28 cellular contexts compared by ENCODE assay signal in genomic region chr4:571838-572572, GRCh38. TPM values are rescaled to one million over a fixed set of nuclear protein-coding genes. Genes with fewer than 3 reads are reported as not detected.
"Had no signal": no experiment of that assay in that cellular context is flagged by ENCODE, and none has a peak within 500 bp of the region (broad histone marks: within the 10 kb centered on the region; RNA-seq: fewer than 3 reads in every experiment).

No MANE protein-coding gene starts in this region.

- H3K27ac ChIP-seq: SK-N-MC, WERI-Rb-1 had no signal

- DNase-seq: activated CD4-positive, alpha-beta memory T cell treated with anti-CD3 and anti-CD28 coated beads, Interleukin-2, amount 10 ng/mL, durations not matched to agents 7 days and 5 days; activated CD4-positive, alpha-beta T cell treated with anti-CD3 and anti-CD28 coated beads for 36 hours; activated CD4-positive, alpha-beta T cell treated with anti-CD3 and anti-CD28 coated beads, Interleukin-2, amount 50 U/mL, for 1 hour; activated naive CD4-positive, alpha-beta T cell; activated T-cell treated with anti-CD3 and anti-CD28 coated beads for 4 hours; activated T-cell treated with anti-CD3 and anti-CD28 coated beads, Interleukin-2, amount 50 U/mL, for 48 hours; aorta; MG63; MV-4-11; NCI-H1092 treated with DMSO at 0.1 percent for 48 hours; NCI-H1417 treated with DMSO at 0.1 percent for 48 hours; NCI-H1694 treated with DMSO at 0.1 percent for 48 hours; NCI-H2029 treated with DMSO at 0.1 percent for 48 hours; NCI-H345; NCI-H510A; NCI-H526 treated with DMSO at 0.1 percent for 48 hours; NCI-H82; T-helper 1 cell; WERI-Rb-1 had no signal

- H3K4me1 Mint-ChIP-seq: activated T-helper 17 cell treated with anti-CD3 and anti-CD28 coated beads, Interleukin-2, amount 50 U/mL, for 72 hours had no signal

- ATAC-seq: activated CD4-positive, alpha-beta T cell treated with anti-CD3 and anti-CD28 coated beads for 36 hours; activated T-helper 17 cell treated with anti-CD3 and anti-CD28 coated beads, Interleukin-2, amount 50 U/mL, for 72 hours had no signal

- H3K9me3 Mint-ChIP-seq: activated T-helper 17 cell treated with anti-CD3 and anti-CD28 coated beads, Interleukin-2, amount 50 U/mL, for 72 hours had no signal

- H3K27ac Mint-ChIP-seq: activated CD4-positive, alpha-beta memory T cell treated with anti-CD3 and anti-CD28 coated beads, Interleukin-2, amount 10 ng/mL, durations not matched to agents 7 days and 5 days; activated CD4-positive, alpha-beta T cell treated with anti-CD3 and anti-CD28 coated beads for 36 hours; activated naive CD4-positive, alpha-beta T cell treated with anti-CD3 and anti-CD28 coated beads, Interleukin-2, amount 50 U/mL, for 24 hours; activated T-helper 17 cell treated with anti-CD3 and anti-CD28 coated beads, Interleukin-2, amount 50 U/mL, for 72 hours had no signal

- H3K9me3 ChIP-seq: MG63 had no signal

- H3K36me3 ChIP-seq: MG63, WERI-Rb-1 had no signal

- H3K4me3 Mint-ChIP-seq: activated CD4-positive, alpha-beta memory T cell treated with anti-CD3 and anti-CD28 coated beads, Interleukin-2, amount 10 ng/mL, durations not matched to agents 7 days and 5 days; activated CD4-positive, alpha-beta T cell treated with anti-CD3 and anti-CD28 coated beads for 36 hours; activated naive CD4-positive, alpha-beta T cell treated with anti-CD3 and anti-CD28 coated beads, Interleukin-2, amount 50 U/mL, for 24 hours; activated T-helper 17 cell treated with anti-CD3 and anti-CD28 coated beads, Interleukin-2, amount 50 U/mL, for 72 hours; central memory CD8-positive, alpha-beta T cell had no signal

- H3K4me3 ChIP-seq: MG63, SK-N-MC had no signal

RNA-seq across cellular contexts. Expression of gene TMEM271, which starts 4.1 kb away (rescaled TPM):
- total RNA-seq: activated CD4-positive, alpha-beta memory T cell treated with anti-CD3 and anti-CD28 coated beads, Interleukin-2, amount 10 ng/mL, durations not matched to agents 7 days and 5 days; activated CD4-positive, alpha-beta T cell treated with anti-CD3 and anti-CD28 coated beads for 36 hours; activated CD8-positive, alpha-beta memory T cell treated with anti-CD3 and anti-CD28 coated beads for 36 hours; activated T-helper 17 cell treated with anti-CD3 and anti-CD28 coated beads, Interleukin-2, amount 50 U/mL, for 72 hours; aorta; bronchial epithelial cell; OCI-LY7; RPMI7951; T-helper 2 cell treated with Interferon-gamma antibody and Interleukin-4, amounts not matched to agents 100 ng/mL and 5 ng/mL, for 36 hours had no signal
- polyA plus RNA-seq: aorta had no signal

RNA-seq across cellular contexts. Expression of gene PDE6B, which starts 53.4 kb away (rescaled TPM):
- total RNA-seq: bronchial epithelial cell, OCI-LY7, RPMI7951 had no signal
